In genomic region chr12:116343331-116343884, GRCh38 we compare ENCODE assay signal across 1 cellular context.
A peak's percentile ranks its signal among the peaks of the same experiment; 100 is the strongest.
TF ChIP-seq lines count a peak whose summit lies in the region.

No MANE protein-coding gene starts in this region.

TF ChIP-seq in K562, 482 proteins besides CTCF, POLR2A, EP300 and RAD21 (continued from another document):
- TF ChIP-seq ZBTB34 (CRISPR knock-in tag; IDR thresholded peaks at IDR 0.05) = no peak
- TF ChIP-seq IRF1 (CRISPR knock-in tag; IDR thresholded peaks at IDR 0.05; ENCODE audit: borderline replicate concordance) = no peak
- no peak for TF ChIP-seq DIDO1 (tag; IDR thresholded peaks at IDR 0.05; ENCODE audit: low read depth)
- TF ChIP-seq ZNF75A (CRISPR knock-in tag; IDR thresholded peaks at IDR 0.05) = no peak
- TF ChIP-seq CCAR2 (IDR thresholded peaks at IDR 0.05; ENCODE audit: low read depth, low read length) = no peak
- TF ChIP-seq PHF20 (IDR thresholded peaks at IDR 0.05; ENCODE audit: partially characterized antibody) = peak; percentile 31
- TF ChIP-seq SETDB1 (IDR thresholded peaks at IDR 0.05; ENCODE audit: low read length) = no peak
- no peak for TF ChIP-seq SMARCE1 (IDR thresholded peaks at IDR 0.05)
- TF ChIP-seq MEF2A (IDR thresholded peaks at IDR 0.05; ENCODE audit: control insufficient read depth, low read depth, low read length) = no peak
- TF ChIP-seq PHB (CRISPR knock-in tag; IDR thresholded peaks at IDR 0.05) = no peak
- no peak for TF ChIP-seq MBD1 (CRISPR knock-in tag; IDR thresholded peaks at IDR 0.05)
- no peak for TF ChIP-seq ZNF280A (IDR thresholded peaks at IDR 0.05; ENCODE audit: low read depth, partially characterized antibody)
- no peak for TF ChIP-seq BMI1 (IDR thresholded peaks at IDR 0.05; ENCODE audit: low read length)
- no peak for TF ChIP-seq FOXM1 (IDR thresholded peaks at IDR 0.05; ENCODE audit: low read depth)
- TF ChIP-seq FOXM1 (CRISPR knock-in tag; IDR thresholded peaks at IDR 0.05; ENCODE audit: low read depth) = no peak
- TF ChIP-seq SUPT5H (IDR thresholded peaks at IDR 0.05) = no peak
- no peak for TF ChIP-seq NUFIP1 (IDR thresholded peaks at IDR 0.05; ENCODE audit: partially characterized antibody)
- no peak for TF ChIP-seq CEBPZ (IDR thresholded peaks at IDR 0.05; ENCODE audit: borderline replicate concordance, low read depth, low read length)
- TF ChIP-seq ZNF23 (CRISPR knock-in tag; IDR thresholded peaks at IDR 0.05) = no peak
- TF ChIP-seq MCM2 (IDR thresholded peaks at IDR 0.05; ENCODE audit: low read depth) = no peak
- no peak for TF ChIP-seq KLF1 (tag; IDR thresholded peaks at IDR 0.05)
- no peak for TF ChIP-seq XRCC5 (IDR thresholded peaks at IDR 0.05; ENCODE audit: low read depth, low read length)
- TF ChIP-seq ZNF263 (CRISPR knock-in tag; IDR thresholded peaks at IDR 0.05; ENCODE audit: borderline replicate concordance) = no peak
- TF ChIP-seq RUNX1 (IDR thresholded peaks at IDR 0.05; ENCODE audit: low read depth) = no peak
- TF ChIP-seq ZNF780A (CRISPR knock-in tag; IDR thresholded peaks at IDR 0.05) = no peak
- TF ChIP-seq STAT5A (IDR thresholded peaks at IDR 0.05; ENCODE audit: borderline replicate concordance, low read length) = no peak
- no peak for TF ChIP-seq ZNF232 (CRISPR knock-in tag; IDR thresholded peaks at IDR 0.05)
- TF ChIP-seq ZNF507 (tag; conservative IDR thresholded peaks at IDR 0.05) = no peak
- TF ChIP-seq KDM1A (IDR thresholded peaks at IDR 0.05) = peak; percentile 56 to 81; a peak in 3 of 4 replicates
- TF ChIP-seq ATF2 (CRISPR knock-in tag; IDR thresholded peaks at IDR 0.05) = no peak
- TF ChIP-seq CUX1 (CRISPR knock-in tag; IDR thresholded peaks at IDR 0.05) = no peak
- TF ChIP-seq CBX5 (IDR thresholded peaks at IDR 0.05; ENCODE audit: borderline replicate concordance, low read depth) = 0 out of 2 replicates have a peak, but pooled peaks have one; percentile 36
- no peak for TF ChIP-seq ZFP1 (CRISPR knock-in tag; IDR thresholded peaks at IDR 0.05)
- no peak for TF ChIP-seq ELK3 (CRISPR knock-in tag; IDR thresholded peaks at IDR 0.05)
- no peak for TF ChIP-seq TRIM25 (IDR thresholded peaks at IDR 0.05; ENCODE audit: borderline replicate concordance)
- no peak for TF ChIP-seq NR0B1 (IDR thresholded peaks at IDR 0.05; ENCODE audit: partially characterized antibody)
- TF ChIP-seq ZNF561 (CRISPR knock-in tag; conservative IDR thresholded peaks at IDR 0.05) = no peak
- no peak for TF ChIP-seq ZBTB7A (IDR thresholded peaks at IDR 0.05; ENCODE audit: borderline replicate concordance, control insufficient read depth, low read depth, low read length)
- no peak for TF ChIP-seq ZNF699 (CRISPR knock-in tag; IDR thresholded peaks at IDR 0.05; ENCODE audit: insufficient replicate concordance)
- no peak for TF ChIP-seq IRF2 (CRISPR knock-in tag; IDR thresholded peaks at IDR 0.05)
